In the genomic region with DNA sequence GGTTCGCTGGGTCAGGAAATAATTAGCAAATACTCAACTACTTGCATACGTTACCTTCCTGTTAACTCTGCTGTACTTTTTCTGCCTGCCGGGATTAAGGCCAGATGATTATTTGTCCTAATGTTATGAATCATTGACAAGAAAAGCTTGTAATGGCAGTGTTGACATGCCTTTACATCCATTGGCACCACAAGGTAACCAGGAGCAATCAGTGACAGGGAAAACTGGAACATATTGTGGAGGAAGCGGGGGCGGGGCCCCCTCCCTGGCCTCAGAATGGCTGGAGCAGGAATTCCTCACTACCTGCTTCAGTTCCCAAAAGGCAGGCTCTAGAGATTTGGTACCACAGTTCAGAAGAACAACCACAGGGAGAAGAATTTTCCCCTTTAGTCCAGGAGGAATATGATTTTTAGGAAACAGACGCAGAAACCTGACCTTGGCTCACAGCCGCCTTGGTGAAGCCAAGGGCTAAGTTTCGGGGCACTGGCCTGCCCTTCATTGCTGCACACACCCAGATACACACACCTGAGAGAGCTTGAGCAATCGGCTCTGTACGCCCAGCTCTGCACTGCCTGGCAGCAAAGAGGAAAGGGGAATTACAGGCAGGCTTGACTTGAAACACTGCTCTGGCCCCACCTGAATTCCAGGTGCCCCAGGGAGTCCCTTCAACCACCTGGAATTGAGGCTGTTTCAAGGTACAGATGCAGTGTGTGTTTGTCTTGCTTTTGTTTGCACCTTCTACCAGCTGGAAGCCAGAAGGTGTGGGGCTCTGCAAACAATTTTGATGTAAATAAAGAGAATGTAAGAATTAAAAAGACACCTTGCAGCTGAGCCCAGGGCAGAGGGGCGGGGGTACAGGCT, we compare ENCODE assay signal across 9 cellular contexts.
DNase-seq lines count a peak whose midpoint lies in the region; ATAC-seq and TF ChIP-seq lines count a peak whose summit lies in the region.
"Had no signal": no experiment of that assay in that cellular context is flagged by ENCODE, and none has a peak within 500 bp of the region (broad histone marks: within the 10 kb centered on the region; RNA-seq: fewer than 3 reads in every experiment).

No MANE protein-coding gene starts in this region.

- CTCF ChIA-PET in RWPE1 (lab: Yijun Ruan, JAX): interaction anchor here (0.6 kb wide), 1 partner anchor 161 kb away, joined by 3 read pairs; no protein-coding TSS in a partner anchor
- CTCF ChIA-PET in CD8-positive, alpha-beta memory T cell (lab: Charles Lee): no interaction called here

- peak; percentile 15 for DNase-seq in NCI-H1092 treated with DMSO at 0.1 percent for 48 hours (lab: John Stamatoyannopoulos, UW)
- DNase-seq in RWPE1 (ENCODE audit: low spot score): peak; percentile 45
- peak; percentile 53 to 90 for DNase-seq in upper lobe of left lung
- no peak for DNase-seq in CD8-positive, alpha-beta memory T cell
- DNase-seq: activated naive CD4-positive, alpha-beta T cell treated with anti-CD3 and anti-CD28 coated beads for 36 hours; WERI-Rb-1 had no signal

- H3K4me1 ChIP-seq in iPS-20b (ENCODE audit: insufficient read depth, low read length) (peaks cover 29% of the 10 kb centered on the region), upper lobe of left lung (peaks cover 0 to 19% (median 6%) of the 10 kb centered on the region in 4 donors)
- no peaks in the 10 kb centered on the region for H3K4me1 ChIP-seq in CD8-positive, alpha-beta memory T cell (ENCODE audit: insufficient read depth, low read length)

- TF ChIP-seq CTCF in RWPE1 (conservative IDR thresholded peaks at IDR 0.05; ENCODE audit: low read depth) (no peak), upper lobe of left lung (IDR thresholded peaks at IDR 0.05) (no peak)

- H3K36me3 ChIP-seq in iPS-20b (ENCODE audit: insufficient read depth, low read depth, low read length): no peaks in the 10 kb centered on the region
- H3K36me3 ChIP-seq in upper lobe of left lung: no peaks in the 10 kb centered on the region
- no peaks in the 10 kb centered on the region for H3K36me3 ChIP-seq in CD8-positive, alpha-beta memory T cell (ENCODE audit: insufficient read depth, low read length)
- H3K36me3 ChIP-seq: WERI-Rb-1 had no signal

- TF ChIP-seq EP300 in upper lobe of left lung (IDR thresholded peaks at IDR 0.05): peak in 1 of 4 donors; percentile 54

- no peaks in the 10 kb centered on the region for H3K4me1 Mint-ChIP-seq in CD8-positive, alpha-beta memory T cell

- no peaks in the 10 kb centered on the region for H3K9me3 Mint-ChIP-seq in CD8-positive, alpha-beta memory T cell
- H3K9me3 Mint-ChIP-seq: activated naive CD4-positive, alpha-beta T cell treated with anti-CD3 and anti-CD28 coated beads for 36 hours had no signal

- peaks cover 4 to 6% of the 10 kb centered on the region in 2 donors for H3K27me3 Mint-ChIP-seq in CD8-positive, alpha-beta memory T cell

- no peaks in the 10 kb centered on the region for H3K36me3 Mint-ChIP-seq in CD8-positive, alpha-beta memory T cell

- WGBS in upper lobe of left lung, 2 donors: 45 to 48% methylated on average over 10 to 11 of the region's 11 CpGs

- H3K9me3 ChIP-seq in iPS-20b (ENCODE audit: insufficient read depth, low read depth, low read length) (no peaks in the 10 kb centered on the region), upper lobe of left lung (no peaks in the 10 kb centered on the region)
- H3K9me3 ChIP-seq in CD8-positive, alpha-beta memory T cell (ENCODE audit: low read length): no peaks in the 10 kb centered on the region

- H3K4me3 Mint-ChIP-seq in CD8-positive, alpha-beta memory T cell: no peak overlapping the region
- H3K4me3 Mint-ChIP-seq: activated naive CD4-positive, alpha-beta T cell treated with anti-CD3 and anti-CD28 coated beads for 36 hours had no signal

- H3K4me3 ChIP-seq in iPS-20b (ENCODE audit: low read length) (peak overlapping the region; percentile 57), upper lobe of left lung (peak overlapping the region in 1 of 4 donors; percentile 9)
- no peak overlapping the region for H3K4me3 ChIP-seq in CD8-positive, alpha-beta memory T cell (ENCODE audit: low read length)

- H3K27me3 ChIP-seq in iPS-20b (ENCODE audit: insufficient read depth, low read length) (peaks cover 8% of the 10 kb centered on the region; the same call in 1 of the 2 replicates), upper lobe of left lung (no peaks in the 10 kb centered on the region)
- no peaks in the 10 kb centered on the region for H3K27me3 ChIP-seq in CD8-positive, alpha-beta memory T cell (ENCODE audit: insufficient read depth, low read length, poor library complexity, severe bottlenecking)

- H3K27ac Mint-ChIP-seq in CD8-positive, alpha-beta memory T cell: no peak overlapping the region
- H3K27ac Mint-ChIP-seq: activated naive CD4-positive, alpha-beta T cell treated with anti-CD3 and anti-CD28 coated beads for 36 hours had no signal

- H3K9ac ChIP-seq in iPS-20b (ENCODE audit: low read depth, low read length): peak overlapping the region; percentile 71

- ATAC-seq in upper lobe of left lung (ENCODE audit: low FRiP score in 2 of 2) (peak; percentile 75 to 91), GM18502 (IDR thresholded peaks at IDR 0.05; ENCODE audit: poor library complexity, unreplicated experiment) (no peak), HG02870 (IDR thresholded peaks at IDR 0.05; ENCODE audit: unreplicated experiment) (no peak)

- H3K27ac ChIP-seq in RWPE1 (peak overlapping the region; percentile 73), iPS-20b (ENCODE audit: low read length) (peak overlapping the region; percentile 41), upper lobe of left lung (peak overlapping the region; percentile 12 to 71 (median 60))
- no peak overlapping the region for H3K27ac ChIP-seq in CD8-positive, alpha-beta memory T cell (ENCODE audit: low read depth, low read length)
- H3K27ac ChIP-seq: WERI-Rb-1 had no signal

- POLR2A ChIA-PET in RWPE1 (lab: Yijun Ruan, JAX; ENCODE audit: low non-redundant PET): interaction anchor here (0.6 to 0.7 kb wide), 2 partner anchors 128 to 1269 kb away, joined by 3 read pairs; no protein-coding TSS in a partner anchor
- POLR2A ChIA-PET in CD8-positive, alpha-beta memory T cell (lab: Charles Lee): no interaction called here

- no peak for TF ChIP-seq POLR2A in upper lobe of left lung (IDR thresholded peaks at IDR 0.05)

Comparison
In these comparisons a context has a peak if more than half of its experiments do, and no peak if none do; other contexts are left out.
1. DNase-seq: peak in NCI-H1092 treated with DMSO at 0.1 percent for 48 hours (single experiment), RWPE1 (single experiment) and upper lobe of left lung (2 of 2); none in CD8-positive, alpha-beta memory T cell (0 of 5).
2. ATAC-seq: peak in upper lobe of left lung (2 of 2); none in GM18502 (single experiment) and HG02870 (single experiment).